In the genomic region with DNA sequence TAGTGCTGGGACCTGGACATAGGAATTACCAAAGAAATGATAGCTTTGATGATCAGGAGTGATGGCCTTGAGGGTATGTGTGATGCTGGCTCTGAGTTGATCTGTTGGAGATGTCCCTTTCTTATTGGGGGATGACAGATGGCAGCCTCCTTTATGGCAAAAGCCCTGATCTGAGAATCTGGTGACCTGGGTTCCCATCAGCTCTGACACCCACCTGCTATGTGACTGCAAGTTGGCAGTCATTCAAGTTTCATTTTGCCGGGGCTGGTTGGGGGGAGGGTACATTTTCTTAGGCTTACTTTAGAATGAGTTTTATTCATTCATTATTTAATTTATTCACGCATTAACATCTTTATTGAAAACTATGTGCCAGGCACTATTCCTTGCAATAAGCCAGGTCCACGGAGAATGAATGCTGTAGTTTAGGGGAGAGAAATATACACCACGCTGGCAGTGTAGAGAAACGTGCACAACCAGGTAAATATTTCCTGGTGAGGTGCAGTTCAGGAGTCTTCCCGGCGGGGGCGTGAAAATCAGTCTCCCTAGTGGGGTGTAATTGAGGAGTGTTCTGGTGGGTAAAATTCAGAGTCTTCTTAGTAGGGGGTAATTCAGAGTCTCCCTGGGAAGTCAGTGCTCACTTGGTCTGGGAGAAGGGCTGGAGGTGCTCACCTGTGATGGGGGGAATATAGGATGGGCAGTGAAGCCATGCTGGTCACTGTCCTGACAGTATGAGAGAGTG, we compare ENCODE assay signal across 21 cellular contexts.
DNase-seq lines count a peak whose midpoint lies in the region; ATAC-seq and TF ChIP-seq lines count a peak whose summit lies in the region.
"Had no signal": no experiment of that assay in that cellular context is flagged by ENCODE, and none has a peak within 500 bp of the region (broad histone marks: within the 10 kb centered on the region; RNA-seq: fewer than 3 reads in every experiment).

No MANE protein-coding gene starts in this region.

- no peak overlapping the region for H2AFZ ChIP-seq in KMS-11 (ENCODE audit: low read depth)

- WGBS in tibial nerve, 2 donors = 53 to 60% methylated on average over 8 of the region's 8 CpGs
- 53 to 56% methylated on average over 8 of the region's 8 CpGs for WGBS in heart right ventricle, 2 donors

- H4K20me1 ChIP-seq in KMS-11 (ENCODE audit: insufficient read depth) = no peaks in the 10 kb centered on the region

- TF ChIP-seq POLR2A in tibial nerve (IDR thresholded peaks at IDR 0.05) = no peak

- no peak for TF ChIP-seq EP300 in tibial nerve (IDR thresholded peaks at IDR 0.05)

- H3K9me3 ChIP-seq in tibial nerve = peaks cover 0 to 9% (median 0%) of the 10 kb centered on the region in 4 donors
- peaks cover 0 to 7% (median 0%) of the 10 kb centered on the region in 11 donors for H3K9me3 ChIP-seq in heart right ventricle
- H3K9me3 ChIP-seq: right lobe of liver, SK-N-SH had no signal

- H3K27me3 ChIP-seq in KMS-11 (ENCODE audit: insufficient read depth, low read depth) = no peaks in the 10 kb centered on the region
- H3K27me3 ChIP-seq in tibial nerve = no peaks in the 10 kb centered on the region
- peaks cover 0 to 14% (median 0%) of the 10 kb centered on the region in 7 donors for H3K27me3 ChIP-seq in heart right ventricle
- H3K27me3 ChIP-seq: right lobe of liver had no signal

- TF ChIP-seq CTCF in KMS-11 (conservative IDR thresholded peaks at IDR 0.05; ENCODE audit: low read depth, low read length) (0 out of 2 replicates have a peak, but pooled peaks have one; percentile 15), epithelial cell of esophagus (IDR thresholded peaks at IDR 0.05; ENCODE audit: insufficient read depth, low read depth, low read length, missing control alignments) (peak; percentile 17), tibial nerve (IDR thresholded peaks at IDR 0.05) (no peak), heart right ventricle (IDR thresholded peaks at IDR 0.05) (no peak)

- intact Hi-C loops in heart right ventricle (cut with DNase I) = no loop called here

- H3K9ac ChIP-seq in KMS-11 = no peak overlapping the region
- H3K9ac ChIP-seq: SK-N-SH had no signal

- no peaks in the 10 kb centered on the region for H3K79me2 ChIP-seq in KMS-11 (ENCODE audit: insufficient read depth, low read depth)

- H3K36me3 ChIP-seq in KMS-11 (ENCODE audit: insufficient read depth) (no peaks in the 10 kb centered on the region), tibial nerve (no peaks in the 10 kb centered on the region), heart right ventricle (no peaks in the 10 kb centered on the region)
- H3K36me3 ChIP-seq: cardiac muscle cell, right lobe of liver had no signal

- DNase-seq in DMS79 treated with DMSO at 0.1 percent for 48 hours (lab: John Stamatoyannopoulos, UW) = peak; percentile 39
- no peak for DNase-seq in DMS79 (lab: John Stamatoyannopoulos, UW)
- peak; percentile 90 for DNase-seq in NCI-H82 (lab: John Stamatoyannopoulos, UW)
- no peak for DNase-seq in epithelial cell of esophagus (ENCODE audit: low read depth)
- no peak for DNase-seq in tibial nerve (ENCODE audit: low spot score in 2 of 2)
- no peak for DNase-seq in stimulated activated naive CD4-positive, alpha-beta T cell treated with Interleukin-2 at 50 U/mL for 16 hours (lab: John Stamatoyannopoulos, UW)
- DNase-seq in heart right ventricle = no peak
- DNase-seq: activated B cell treated with CpG ODN at 0.5 μM for 24 hours; activated CD8-positive, alpha-beta T cell treated with anti-CD3 and anti-CD28 coated beads, Interleukin-2, amount 10 ng/mL, durations not matched to agents 7 days and 5 days; activated naive CD4-positive, alpha-beta T cell treated with Interleukin-2 at 50 U/mL for 16 hours; activated T-cell treated with anti-CD3 and anti-CD28 coated beads, Interleukin-2, amount 50 U/mL, for 24 hours; amniotic stem cell; erythroblast; foreskin melanocyte; NCI-H187; occipital lobe; right lobe of liver; SK-N-SH; substantia nigra had no signal

- H3K4me3 ChIP-seq in KMS-11 (IDR thresholded peaks at IDR 0.05; ENCODE audit: insufficient read depth, low read depth, low read length) = no peak overlapping the region
- no peak overlapping the region for H3K4me3 ChIP-seq in epithelial cell of esophagus (ENCODE audit: low read length)
- H3K4me3 ChIP-seq in tibial nerve = no peak overlapping the region
- no peak overlapping the region for H3K4me3 ChIP-seq in heart right ventricle
- H3K4me3 ChIP-seq: cardiac muscle cell, right lobe of liver had no signal

- H3K27ac ChIP-seq in KMS-11 = no peak overlapping the region
- H3K27ac ChIP-seq in tibial nerve = no peak overlapping the region
- no peak overlapping the region for H3K27ac ChIP-seq in heart right ventricle
- H3K27ac ChIP-seq: cardiac muscle cell, right lobe of liver had no signal

- no peak overlapping the region for H3K4me2 ChIP-seq in KMS-11
- H3K4me2 ChIP-seq: SK-N-SH had no signal

- no peak for ATAC-seq in heart right ventricle
- ATAC-seq: activated CD8-positive, alpha-beta T cell treated with anti-CD3 and anti-CD28 coated beads, Interleukin-2, amount 10 ng/mL, durations not matched to agents 7 days and 5 days; right lobe of liver had no signal

- H3K4me1 ChIP-seq in KMS-11 (ENCODE audit: low read depth, poor library complexity, severe bottlenecking) (no peaks in the 10 kb centered on the region), tibial nerve (no peaks in the 10 kb centered on the region), heart right ventricle (no peaks in the 10 kb centered on the region)
- H3K4me1 ChIP-seq: right lobe of liver had no signal

Comparison
In these comparisons a context has a peak if more than half of its experiments do, and no peak if none do; other contexts are left out.
1. DNase-seq: peak in DMS79 treated with DMSO at 0.1 percent for 48 hours (single experiment) and NCI-H82 (single experiment); none in DMS79 (single experiment), epithelial cell of esophagus (single experiment), tibial nerve (0 of 2), stimulated activated naive CD4-positive, alpha-beta T cell treated with Interleukin-2 at 50 U/mL for 16 hours (single experiment) and heart right ventricle (0 of 2).
2. CTCF ChIP-seq: peak in KMS-11 (single experiment) and epithelial cell of esophagus (single experiment); none in tibial nerve (0 of 5) and heart right ventricle (0 of 9).